In genomic region chr11:76801205-76801604, GRCh38 we compare ENCODE assay signal across 23 cellular contexts. TPM values are rescaled to one million over a fixed set of nuclear protein-coding genes. Genes with fewer than 3 reads are reported as not detected.
DNase-seq lines count a peak whose midpoint lies in the region; ATAC-seq and TF ChIP-seq lines count a peak whose summit lies in the region.
"Had no signal": no experiment of that assay in that cellular context is flagged by ENCODE, and none has a peak within 500 bp of the region (broad histone marks: within the 10 kb centered on the region; RNA-seq: fewer than 3 reads in every experiment).

No MANE protein-coding gene starts in this region.

- intact Hi-C loops in vagina (cut with DNase I) (no loop called here), gastrocnemius medialis (cut with DNase I; ENCODE audit: low total_unique reads) (no loop called here)

- no peaks in the 10 kb centered on the region for H3K9me3 Mint-ChIP-seq in activated CD4-positive, alpha-beta T cell treated with anti-CD3 and anti-CD28 coated beads, Interleukin-2, amount 10 ng/mL, durations not matched to agents 7 days and 5 days
- H3K9me3 Mint-ChIP-seq: nephron; stimulated activated naive CD8-positive, alpha-beta T cell treated with anti-CD3 and anti-CD28 coated beads, Interleukin-15, Interleukin-2, amounts not matched to agents 100 ng/mL and 50 ng/mL, for 24 hours had no signal

- peaks cover 8% of the 10 kb centered on the region for H3K79me1 ChIP-seq in mesendoderm (ENCODE audit: low read length)

- no CpG with 5 or more reads among the region's 2 CpGs for WGBS in mesendoderm (ENCODE audit: extremely low coverage, insufficient coverage, low lambda C conversion rate)

- in situ Hi-C loops in gastrocnemius medialis (cut with MboI; ENCODE audit: low sequenced_read_pairs in 4 of 4), result no loop called here

- DNase-seq in activated CD4-positive, alpha-beta T cell treated with anti-CD3 and anti-CD28 coated beads, Interleukin-2, amount 10 ng/mL, durations not matched to agents 7 days and 5 days, result peak; percentile 3
- no peak for DNase-seq in activated CD4-positive, alpha-beta T cell treated with anti-CD3 and anti-CD28 coated beads for 48 hours
- DNase-seq in coronary artery (ENCODE audit: low spot score), result peak; percentile 60
- peak; percentile 69 for DNase-seq in mesendoderm
- DNase-seq in vagina (ENCODE audit: extremely low spot score in 2 of 2), result peak in 1 of 2 donors; percentile 81
- no peak for DNase-seq in WERI-Rb-1
- no peak for DNase-seq in gastrocnemius medialis
- no peak for DNase-seq in NCI-H82 treated with DMSO at 0.1 percent for 48 hours (lab: John Stamatoyannopoulos, UW; ENCODE audit: unreplicated experiment)
- DNase-seq: ACHN; activated CD4-positive, alpha-beta T cell treated with anti-CD3 and anti-CD28 coated beads, Interleukin-2, amount 50 U/mL, for 1 hour; activated naive CD4-positive, alpha-beta T cell treated with Interleukin-2 at 50 U/mL for 16 hours; anterior cingulate cortex; C1 segment of cervical spinal cord; central memory CD4-positive, alpha-beta T cell; dorsolateral prefrontal cortex; GF-D8; midbrain; NCI-H1436 treated with DMSO at 0.1 percent for 48 hours; Peyer's patch; SJCRH30 had no signal

- H3K9me3 ChIP-seq in vagina (no peaks in the 10 kb centered on the region), WERI-Rb-1 (ENCODE audit: severe bottlenecking) (no peaks in the 10 kb centered on the region), gastrocnemius medialis (no peaks in the 10 kb centered on the region)
- H3K9me3 ChIP-seq: Peyer's patch, SJCRH30 had no signal

- no peak overlapping the region for H3K4me3 Mint-ChIP-seq in activated CD4-positive, alpha-beta T cell treated with anti-CD3 and anti-CD28 coated beads, Interleukin-2, amount 10 ng/mL, durations not matched to agents 7 days and 5 days
- H3K4me3 Mint-ChIP-seq: nephron; stimulated activated naive CD8-positive, alpha-beta T cell treated with anti-CD3 and anti-CD28 coated beads, Interleukin-15, Interleukin-2, amounts not matched to agents 100 ng/mL and 50 ng/mL, for 24 hours had no signal

- H3K4me2 ChIP-seq in mesendoderm (ENCODE audit: low read length), result no peak overlapping the region

- peaks cover 37% of the 10 kb centered on the region for H3K4me1 Mint-ChIP-seq in activated CD4-positive, alpha-beta T cell treated with anti-CD3 and anti-CD28 coated beads, Interleukin-2, amount 10 ng/mL, durations not matched to agents 7 days and 5 days
- H3K4me1 Mint-ChIP-seq: nephron had no signal

- H3K27ac ChIP-seq in coronary artery (peak overlapping the region in 1 of 2 donors; percentile 7), mesendoderm (ENCODE audit: low read depth, low read length) (no peak overlapping the region), vagina (peak overlapping the region; percentile 84), WERI-Rb-1 (no peak overlapping the region), gastrocnemius medialis (no peak overlapping the region)
- H3K27ac ChIP-seq: dorsolateral prefrontal cortex, HL-60, SJCRH30 had no signal

- H3K27me3 ChIP-seq in mesendoderm (ENCODE audit: insufficient read depth, low read length, poor library complexity), result no peaks in the 10 kb centered on the region
- H3K27me3 ChIP-seq in vagina, result no peaks in the 10 kb centered on the region
- H3K27me3 ChIP-seq in WERI-Rb-1 (ENCODE audit: insufficient read depth, low read depth, severe bottlenecking), result no peaks in the 10 kb centered on the region
- H3K27me3 ChIP-seq in gastrocnemius medialis, result no peaks in the 10 kb centered on the region
- H3K27me3 ChIP-seq: Peyer's patch, SJCRH30 had no signal

- H3K36me3 ChIP-seq in mesendoderm (ENCODE audit: control insufficient read depth, insufficient read depth, low read length) (peaks cover 1% of the 10 kb centered on the region), vagina (peaks cover 0 to 9% of the 10 kb centered on the region in 2 donors), WERI-Rb-1 (peaks cover 13% of the 10 kb centered on the region; the same call in 1 of the 2 replicates), gastrocnemius medialis (no peaks in the 10 kb centered on the region)
- H3K36me3 ChIP-seq: SJCRH30 had no signal

- no peak overlapping the region for H3K9ac ChIP-seq in mesendoderm (ENCODE audit: low read length)

- ATAC-seq in gastrocnemius medialis, result no peak

- H4K8ac ChIP-seq in mesendoderm (ENCODE audit: low read depth, low read length), result no peak overlapping the region

- no peak overlapping the region for H2BK120ac ChIP-seq in mesendoderm (ENCODE audit: low read depth, low read length)

- TF ChIP-seq POLR2A in vagina (IDR thresholded peaks at IDR 0.05) (no peak), gastrocnemius medialis (IDR thresholded peaks at IDR 0.05) (no peak)

- POLR2A ChIA-PET in activated CD4-positive, alpha-beta T cell treated with anti-CD3 and anti-CD28 coated beads, Interleukin-2, amount 10 ng/mL, durations not matched to agents 7 days and 5 days (lab: Charles Lee), result no interaction called here

- H3K56ac ChIP-seq in mesendoderm (ENCODE audit: low read length), result no peak overlapping the region

- H3K4me1 ChIP-seq in mesendoderm (ENCODE audit: control insufficient read depth, low read depth, low read length), result peaks cover 10% of the 10 kb centered on the region
- peaks cover 98% of the 10 kb centered on the region for H3K4me1 ChIP-seq in vagina
- H3K4me1 ChIP-seq in gastrocnemius medialis, result peaks cover 11 to 12% of the 10 kb centered on the region in 2 donors
- H3K4me1 ChIP-seq: SJCRH30 had no signal

- no peak overlapping the region for H3K4ac ChIP-seq in mesendoderm (ENCODE audit: low read depth, low read length)

- CTCF ChIA-PET in activated CD4-positive, alpha-beta T cell treated with anti-CD3 and anti-CD28 coated beads, Interleukin-2, amount 10 ng/mL, durations not matched to agents 7 days and 5 days (lab: Charles Lee), result interaction anchor here (0.8 to 2.3 kb wide), 5 partner anchors 10 to 118 kb away, joined by 3 to 7 read pairs (median 5); no protein-coding TSS in a partner anchor

- no peak overlapping the region for H3K27ac Mint-ChIP-seq in activated CD4-positive, alpha-beta T cell treated with anti-CD3 and anti-CD28 coated beads, Interleukin-2, amount 10 ng/mL, durations not matched to agents 7 days and 5 days
- H3K27ac Mint-ChIP-seq: nephron; stimulated activated naive CD8-positive, alpha-beta T cell treated with anti-CD3 and anti-CD28 coated beads, Interleukin-15, Interleukin-2, amounts not matched to agents 100 ng/mL and 50 ng/mL, for 24 hours had no signal

- no peaks in the 10 kb centered on the region for H3K36me3 Mint-ChIP-seq in activated CD4-positive, alpha-beta T cell treated with anti-CD3 and anti-CD28 coated beads, Interleukin-2, amount 10 ng/mL, durations not matched to agents 7 days and 5 days (ENCODE audit: low read depth)

- TF ChIP-seq CTCF in coronary artery (IDR thresholded peaks at IDR 0.05), result no peak
- no peak for TF ChIP-seq CTCF in vagina (IDR thresholded peaks at IDR 0.05)
- no peak for TF ChIP-seq CTCF in WERI-Rb-1 (IDR thresholded peaks at IDR 0.05; ENCODE audit: low read depth, low read length)
- no peak for TF ChIP-seq CTCF in gastrocnemius medialis (IDR thresholded peaks at IDR 0.05 in 4 of 5, conservative IDR thresholded peaks at IDR 0.05 in 1 of 5)

- H3K79me2 ChIP-seq in mesendoderm (ENCODE audit: control insufficient read depth, insufficient read depth, low read length), result peaks cover 2% of the 10 kb centered on the region

- no peak overlapping the region for H2AK5ac ChIP-seq in mesendoderm (ENCODE audit: low read length)

- H4K5ac ChIP-seq in mesendoderm (ENCODE audit: low read length), result no peak overlapping the region

- H3K23ac ChIP-seq in mesendoderm (ENCODE audit: low read length), result no peak overlapping the region

- peaks cover 11% of the 10 kb centered on the region for H3K27me3 Mint-ChIP-seq in activated CD4-positive, alpha-beta T cell treated with anti-CD3 and anti-CD28 coated beads, Interleukin-2, amount 10 ng/mL, durations not matched to agents 7 days and 5 days

- H3K4me3 ChIP-seq in coronary artery (no peak overlapping the region), mesendoderm (ENCODE audit: low read length) (no peak overlapping the region), vagina (no peak overlapping the region), WERI-Rb-1 (ENCODE audit: low read depth, low read length) (no peak overlapping the region), gastrocnemius medialis (no peak overlapping the region)
- H3K4me3 ChIP-seq: dorsolateral prefrontal cortex, Peyer's patch, SJCRH30 had no signal

- no peak overlapping the region for H2BK5ac ChIP-seq in mesendoderm (ENCODE audit: low read length)

- no peak overlapping the region for H2BK15ac ChIP-seq in mesendoderm (replicated peaks; ENCODE audit: low read depth)

- no peak overlapping the region for H3K18ac ChIP-seq in mesendoderm (ENCODE audit: low read length)

RNA-seq across cellular contexts. Expression of gene TSKU, which starts 18.0 kb away (rescaled TPM):
- 1 to 10 TPM in 1 of 2 experiments, under 1 TPM in 1; 0.99 to 1.3 TPM for total RNA-seq in activated CD4-positive, alpha-beta T cell treated with anti-CD3 and anti-CD28 coated beads, Interleukin-2, amount 10 ng/mL, durations not matched to agents 7 days and 5 days
- 62.6 TPM for polyA plus RNA-seq in mesendoderm (2013, experiment 1 of 2)
- 61.3 TPM for polyA plus RNA-seq in mesendoderm (2013, experiment 2 of 2)
- total RNA-seq in vagina, result 144 TPM
- total RNA-seq in gastrocnemius medialis, result 10 to 100 TPM; 10.2 to 23.9 (median 15.8) TPM

RNA-seq across cellular contexts. Expression of gene ACER3, which starts 59.5 kb away (rescaled TPM):
- total RNA-seq in activated CD4-positive, alpha-beta T cell treated with anti-CD3 and anti-CD28 coated beads, Interleukin-2, amount 10 ng/mL, durations not matched to agents 7 days and 5 days, result 10 to 100 TPM; 10.7 to 12.5 TPM
- 9.5 TPM for polyA plus RNA-seq in mesendoderm (2013, experiment 1 of 2)
- 9.0 TPM for polyA plus RNA-seq in mesendoderm (2013, experiment 2 of 2)
- total RNA-seq in vagina, result 16.2 TPM
- 1 to 10 TPM; 1.1 to 3.4 (median 2.6) TPM for total RNA-seq in gastrocnemius medialis

Comparison
In these comparisons a context has a peak if more than half of its experiments do, and no peak if none do; other contexts are left out.
1. DNase-seq: peak in activated CD4-positive, alpha-beta T cell treated with anti-CD3 and anti-CD28 coated beads, Interleukin-2, amount 10 ng/mL, durations not matched to agents 7 days and 5 days (single experiment), coronary artery (single experiment) and mesendoderm (single experiment); none in activated CD4-positive, alpha-beta T cell treated with anti-CD3 and anti-CD28 coated beads for 48 hours (single experiment), WERI-Rb-1 (single experiment), gastrocnemius medialis (0 of 2) and NCI-H82 treated with DMSO at 0.1 percent for 48 hours (single experiment).
2. RNA of gene TSKU, which starts 18.0 kb away (total RNA-seq): 144 TPM in vagina (single experiment) and 10.2 to 23.9 TPM in gastrocnemius medialis; 0.99 to 1.3 TPM in activated CD4-positive, alpha-beta T cell treated with anti-CD3 and anti-CD28 coated beads, Interleukin-2, amount 10 ng/mL, durations not matched to agents 7 days and 5 days; every median in the first group is over 4 times any median in the second.